Comparison of ENCODE assay signal across 9 cellular contexts in the genomic region with DNA sequence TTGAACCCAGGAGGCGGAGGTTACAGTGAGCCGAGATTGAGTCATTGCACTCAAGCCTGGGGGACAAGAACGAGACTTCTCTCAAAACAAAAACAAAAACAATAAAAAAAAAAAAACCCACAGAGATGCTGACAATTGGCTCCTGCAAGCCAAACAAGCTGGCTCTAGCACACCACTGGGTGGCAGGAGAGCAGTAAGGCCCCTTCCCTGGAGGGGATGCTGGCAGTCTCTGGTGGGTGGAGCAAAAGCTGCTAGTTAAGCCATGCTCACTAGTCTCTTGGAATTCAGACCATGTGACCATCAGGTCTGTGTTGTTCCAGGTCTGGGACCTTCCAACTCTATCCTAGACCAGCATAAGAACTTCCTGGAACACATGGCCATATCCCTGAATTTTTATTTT. TPM values are rescaled to one million over a fixed set of nuclear protein-coding genes. Genes with fewer than 3 reads are reported as not detected.
DNase-seq lines count a peak whose midpoint lies in the region; ATAC-seq lines count a peak whose summit lies in the region.
"Had no signal": no experiment of that assay in that cellular context is flagged by ENCODE, and none has a peak within 500 bp of the region (broad histone marks: within the 10 kb centered on the region; RNA-seq: fewer than 3 reads in every experiment).

No MANE protein-coding gene starts in this region.

- H3K4me2 ChIP-seq in GM23248 (ENCODE audit: unreplicated experiment) = no peak overlapping the region
- no peak overlapping the region for H3K4me2 ChIP-seq in trophoblast cell (ENCODE audit: low read length)

- no peak overlapping the region for H2BK120ac ChIP-seq in trophoblast cell (ENCODE audit: insufficient read depth, low read length, poor library complexity)

- H2BK5ac ChIP-seq in trophoblast cell (ENCODE audit: low read depth, low read length, poor library complexity) = no peak overlapping the region

- ATAC-seq in esophagus mucosa = peak; percentile 54
- no peak for ATAC-seq in HG03460 (IDR thresholded peaks at IDR 0.05; ENCODE audit: unreplicated experiment)

- no peak overlapping the region for H4K91ac ChIP-seq in trophoblast cell (ENCODE audit: low read depth, low read length)

- H3K9me2 ChIP-seq in GM23248 (ENCODE audit: insufficient read depth) = no peaks in the 10 kb centered on the region

- H3K36me3 ChIP-seq in GM23248 (ENCODE audit: low read depth) = peaks cover 13% of the 10 kb centered on the region; the same call in 1 of the 2 replicates
- peaks cover 30 to 34% of the 10 kb centered on the region in 2 experiments for H3K36me3 ChIP-seq in trophoblast cell (ENCODE audit: control insufficient read depth in 1 of 2, insufficient read depth in 2 of 2, low read length in 2 of 2)

- DNase-seq in AG20443 (ENCODE audit: low spot score) (peak; percentile 64), GM23248 (peak; percentile 69), OCI-M1 (lab: John Stamatoyannopoulos, UW) (peak; percentile 42), trophoblast cell (peak; percentile 84 to 88), SKM-1 treated with dmso at 0.1 percent for 144 hours (lab: John Stamatoyannopoulos, UW; ENCODE audit: unreplicated experiment) (no peak), SHP77 treated with DMSO at 0.1 percent for 48 hours (lab: John Stamatoyannopoulos, UW) (no peak)

- H3K79me1 ChIP-seq in trophoblast cell (ENCODE audit: low read length) = no peaks in the 10 kb centered on the region

- no peak overlapping the region for H4K12ac ChIP-seq in trophoblast cell (ENCODE audit: low read depth, low read length)

- no peak overlapping the region for H2BK12ac ChIP-seq in trophoblast cell (ENCODE audit: low read length)

- H3K79me2 ChIP-seq in GM23248 (ENCODE audit: insufficient read depth) = 0 out of 2 replicates have a peak, but pooled peaks cover 18% of the 10 kb centered on the region
- no peaks in the 10 kb centered on the region for H3K79me2 ChIP-seq in trophoblast cell (ENCODE audit: control insufficient read depth, insufficient read depth, low read length, poor library complexity)

- no peak overlapping the region for H3K4ac ChIP-seq in trophoblast cell (ENCODE audit: low read depth, low read length)

- H3K27me3 ChIP-seq in GM23248 (replicated peaks; ENCODE audit: insufficient read depth) = no peaks in the 10 kb centered on the region
- H3K27me3 ChIP-seq in trophoblast cell (ENCODE audit: insufficient read depth, low read length) = no peaks in the 10 kb centered on the region

- H4K8ac ChIP-seq in trophoblast cell (ENCODE audit: low read depth, low read length) = no peak overlapping the region

- H3K4me1 ChIP-seq in GM23248 (ENCODE audit: insufficient read depth) (no peaks in the 10 kb centered on the region), trophoblast cell (ENCODE audit: control insufficient read depth in 1 of 2, insufficient read depth in 2 of 2, low read length in 2 of 2) (no peaks in the 10 kb centered on the region)

- H3F3A ChIP-seq in GM23248 (ENCODE audit: insufficient read depth) = no peaks in the 10 kb centered on the region

- no peak overlapping the region for H3K23ac ChIP-seq in trophoblast cell (ENCODE audit: low read length)

- in situ Hi-C loops in GM23248 (cut with MboI) = no loop called here

- H4K20me1 ChIP-seq in GM23248 (ENCODE audit: insufficient read depth) = no peaks in the 10 kb centered on the region

- H3K9me3 ChIP-seq in GM23248 (ENCODE audit: low read depth) (no peaks in the 10 kb centered on the region), trophoblast cell (ENCODE audit: insufficient read depth, low read depth, low read length) (no peaks in the 10 kb centered on the region)

- no peak overlapping the region for H3K9ac ChIP-seq in GM23248
- H3K9ac ChIP-seq in trophoblast cell (ENCODE audit: low read length) = no peak overlapping the region

- H3K18ac ChIP-seq in trophoblast cell (ENCODE audit: low read length) = no peak overlapping the region

- H2AFZ ChIP-seq in GM23248 (no peak overlapping the region), trophoblast cell (ENCODE audit: insufficient read depth, low read length, poor library complexity) (no peak overlapping the region)

- no peak overlapping the region for H2AK5ac ChIP-seq in trophoblast cell (ENCODE audit: low read length)

- no peak overlapping the region for H3K27ac ChIP-seq in GM23248
- H3K27ac ChIP-seq in trophoblast cell (ENCODE audit: low read depth, low read length) = no peak overlapping the region
- H3K27ac ChIP-seq: HL-60 had no signal

- H3K14ac ChIP-seq in trophoblast cell (ENCODE audit: low read length) = no peak overlapping the region

- H3K4me3 ChIP-seq in GM23248 = no peak overlapping the region
- H3K4me3 ChIP-seq in trophoblast cell (ENCODE audit: low read depth, low read length) = no peak overlapping the region

- WGBS in GM23248 (ENCODE audit: low coverage in 1 of 2, low lambda C conversion rate in 2 of 2, missing lambda C conversion rate in 2 of 2), 2 experiments = 59 to 69% methylated on average over 3 of the region's 3 CpGs
- no CpG with 5 or more reads among the region's 3 CpGs for WGBS in trophoblast cell (ENCODE audit: extremely low coverage, insufficient coverage, insufficient read length)

RNA-seq across cellular contexts. Expression of gene DSN1, which starts 18.9 kb away (rescaled TPM):
- 13.0 and 18.3 TPM in 2 replicates for total RNA-seq in GM23248 (2014; rRNA removed; shearing (Covaris generic))
- 15.6 and 16.3 TPM in 2 replicates for polyA plus RNA-seq in GM23248 (2016; fragmentation: Nextera tagmentation; extraction: Ambion mirVana)
- total RNA-seq in esophagus mucosa = 8.9 TPM
- polyA plus RNA-seq in trophoblast cell (2013) = 17.6 and 18.6 TPM in 2 replicates

RNA-seq across cellular contexts. Expression of gene NDRG3, which starts 46.5 kb away (rescaled TPM):
- 19.8 and 20.2 TPM in 2 replicates for total RNA-seq in GM23248 (2014; rRNA removed; shearing (Covaris generic))
- polyA plus RNA-seq in GM23248 (2016; fragmentation: Nextera tagmentation; extraction: Ambion mirVana) = 23.3 and 26.6 TPM in 2 replicates
- 15.3 TPM for total RNA-seq in esophagus mucosa
- polyA plus RNA-seq in trophoblast cell (2013) = 13.4 and 13.7 TPM in 2 replicates

Comparison
In these comparisons a context has a peak if more than half of its experiments do, and no peak if none do; other contexts are left out.
1. DNase-seq: peak in AG20443 (single experiment), GM23248 (single experiment), OCI-M1 (single experiment) and trophoblast cell (2 of 2); none in SKM-1 treated with dmso at 0.1 percent for 144 hours (single experiment) and SHP77 treated with DMSO at 0.1 percent for 48 hours (single experiment).